10 cellular contexts compared by ENCODE assay signal in genomic region chr2:191866195-191866594, GRCh38. TPM values are rescaled to one million over a fixed set of nuclear protein-coding genes. Genes with fewer than 3 reads are reported as not detected.
A peak's percentile ranks its signal among the peaks of the same experiment; 100 is the strongest.
DNase-seq lines count a peak whose midpoint lies in the region; ATAC-seq and TF ChIP-seq lines count a peak whose summit lies in the region.
"Had no signal": no experiment of that assay in that cellular context is flagged by ENCODE, and none has a peak within 500 bp of the region (broad histone marks: within the 10 kb centered on the region; RNA-seq: fewer than 3 reads in every experiment).

No MANE protein-coding gene starts in this region.

- no peak overlapping the region for H3K4me3 Mint-ChIP-seq in stimulated activated naive B cell treated with anti-CD40 and anti-IgM and Interleukin-4, amounts not matched to agents 10 μg/mL and 1 μg/mL and 100 μg/mL, for 72 hours

- ATAC-seq in foreskin keratinocyte, result no peak
- ATAC-seq in stimulated activated naive B cell treated with anti-CD40 and anti-IgM and Interleukin-4, amounts not matched to agents 10 μg/mL and 1 μg/mL and 100 μg/mL, for 72 hours (replicated peaks), result no peak

- H3K36me3 Mint-ChIP-seq in stimulated activated naive B cell treated with anti-CD40 and anti-IgM and Interleukin-4, amounts not matched to agents 10 μg/mL and 1 μg/mL and 100 μg/mL, for 72 hours, result no peaks in the 10 kb centered on the region

- no peak for TF ChIP-seq EP300 in suprapubic skin (IDR thresholded peaks at IDR 0.05)

- H3K9ac ChIP-seq in mucosa of rectum (ENCODE audit: low read depth in 1 of 2, low read length in 2 of 2), result no peak overlapping the region

- peaks cover 18% of the 10 kb centered on the region; the same call in 1 of the 2 replicates for H3F3A ChIP-seq in PC-9 (ENCODE audit: insufficient read depth, low read depth)

- POLR2A ChIA-PET in PC-9 (lab: Charles Lee; ENCODE audit: unreplicated experiment), result no interaction called here

- TF ChIP-seq CTCF in PC-9 (conservative IDR thresholded peaks at IDR 0.05) (no peak), dorsolateral prefrontal cortex (IDR thresholded peaks at IDR 0.05 in 54 of 56, conservative IDR thresholded peaks at IDR 0.05 in 2 of 56; ENCODE audit: low read depth in 1 of 56, partially characterized antibody in 56 of 56) (peak in 2 of 56 donors; percentile 10 to 12), suprapubic skin (IDR thresholded peaks at IDR 0.05) (no peak), foreskin keratinocyte (conservative IDR thresholded peaks at IDR 0.05) (no peak)

- no peaks in the 10 kb centered on the region for H3K27me3 Mint-ChIP-seq in stimulated activated naive B cell treated with anti-CD40 and anti-IgM and Interleukin-4, amounts not matched to agents 10 μg/mL and 1 μg/mL and 100 μg/mL, for 72 hours

- peak overlapping the region; percentile 96 for H3K27ac ChIP-seq in PC-9
- H3K27ac ChIP-seq in dorsolateral prefrontal cortex, result peak overlapping the region in 34 of 59 donors; percentile 0 to 68 (median 30)
- H3K27ac ChIP-seq in mucosa of rectum (ENCODE audit: low read depth in 2 of 2, low read length in 2 of 2), result peak overlapping the region; percentile 43 to 65
- peak overlapping the region; percentile 78 for H3K27ac ChIP-seq in suprapubic skin
- no peak overlapping the region for H3K27ac ChIP-seq in foreskin keratinocyte

- H3K4me3 ChIP-seq in PC-9 (no peak overlapping the region), dorsolateral prefrontal cortex (no peak overlapping the region), mucosa of rectum (ENCODE audit: low read length in 2 of 2) (no peak overlapping the region), suprapubic skin (no peak overlapping the region)

- no peaks in the 10 kb centered on the region for H3K27me3 ChIP-seq in PC-9 (ENCODE audit: insufficient read depth, low read depth)
- no peaks in the 10 kb centered on the region for H3K27me3 ChIP-seq in dorsolateral prefrontal cortex
- no peaks in the 10 kb centered on the region for H3K27me3 ChIP-seq in mucosa of rectum (ENCODE audit: control insufficient read depth in 2 of 2, insufficient read depth in 2 of 2, low read length in 2 of 2)
- H3K27me3 ChIP-seq in suprapubic skin, result no peaks in the 10 kb centered on the region
- no peaks in the 10 kb centered on the region for H3K27me3 ChIP-seq in foreskin keratinocyte

- no peaks in the 10 kb centered on the region for H3K79me2 ChIP-seq in PC-9 (ENCODE audit: low read depth)

- DNase-seq in PC-9 (no peak), dorsolateral prefrontal cortex (no peak), suprapubic skin (ENCODE audit: low spot score in 2 of 2) (no peak), foreskin keratinocyte (no peak), OCI-M2 (lab: John Stamatoyannopoulos, UW; ENCODE audit: unreplicated experiment) (no peak)
- no peak for DNase-seq in activated naive CD4-positive, alpha-beta T cell treated with anti-CD3 and anti-CD28 coated beads, Interleukin-2, amount 50 U/mL, for 16 hours
- DNase-seq in stimulated activated naive B cell treated with anti-CD40 and anti-IgM and Interleukin-4, amounts not matched to agents 10 μg/mL and 1 μg/mL and 100 μg/mL, for 72 hours, result no peak
- DNase-seq: NCI-H345, SIG-M5 had no signal

- H3K4me1 Mint-ChIP-seq in stimulated activated naive B cell treated with anti-CD40 and anti-IgM and Interleukin-4, amounts not matched to agents 10 μg/mL and 1 μg/mL and 100 μg/mL, for 72 hours, result peaks cover 2 to 6% of the 10 kb centered on the region in 2 donors

- no TSS peak for BruUV-seq in PC-9 (replicated peaks; lab: Mats Ljungman, UMichigan)

- H2AFZ ChIP-seq in PC-9, result 0 out of 2 replicates have a peak overlapping the region, but pooled peaks have one; percentile 58

- peaks cover 0 to 2% of the 10 kb centered on the region in 2 donors for H3K9me3 Mint-ChIP-seq in stimulated activated naive B cell treated with anti-CD40 and anti-IgM and Interleukin-4, amounts not matched to agents 10 μg/mL and 1 μg/mL and 100 μg/mL, for 72 hours

- 74% methylated on average over 5 of the region's 5 CpGs for WGBS in suprapubic skin

- intact Hi-C loops in PC-9 (cut with micrococcal nuclease; ENCODE audit: unreplicated experiment), result loop anchor here (5.0 kb wide), 2 partner anchors 61 to 229 kb away; no protein-coding TSS in a partner anchor
- intact Hi-C loops in dorsolateral prefrontal cortex (cut with DNase I), result loop anchor here (2.0 to 10.0 kb wide), 4 partner anchors 49 to 329 kb away; partner anchors contain the start of gene TMEFF2 (in 1 of the 2)

- H3K4me1 ChIP-seq in PC-9 (replicated peaks; ENCODE audit: insufficient read depth), result peaks cover 24% of the 10 kb centered on the region
- peaks cover 4 to 16% of the 10 kb centered on the region in 2 donors for H3K4me1 ChIP-seq in mucosa of rectum (ENCODE audit: control insufficient read depth in 2 of 2, insufficient read depth in 2 of 2, low read length in 2 of 2)
- peaks cover 32% of the 10 kb centered on the region for H3K4me1 ChIP-seq in suprapubic skin
- peaks cover 23% of the 10 kb centered on the region for H3K4me1 ChIP-seq in foreskin keratinocyte

- H3K9me3 ChIP-seq in PC-9 (ENCODE audit: insufficient read depth, low read depth) (peaks cover 5% of the 10 kb centered on the region; the same call in 1 of the 2 replicates), mucosa of rectum (ENCODE audit: control insufficient read depth in 2 of 2, low read length in 2 of 2) (no peaks in the 10 kb centered on the region), suprapubic skin (no peaks in the 10 kb centered on the region)

- no peaks in the 10 kb centered on the region for H4K20me1 ChIP-seq in PC-9 (ENCODE audit: insufficient read depth)

- TF ChIP-seq POLR2A in suprapubic skin (IDR thresholded peaks at IDR 0.05), result no peak

- no peak overlapping the region for H3K27ac Mint-ChIP-seq in stimulated activated naive B cell treated with anti-CD40 and anti-IgM and Interleukin-4, amounts not matched to agents 10 μg/mL and 1 μg/mL and 100 μg/mL, for 72 hours

- CTCF ChIA-PET in PC-9 (lab: Charles Lee), result no interaction called here

- H3K4me2 ChIP-seq in PC-9, result peak overlapping the region; percentile 48

- no peaks in the 10 kb centered on the region for H3K9me2 ChIP-seq in PC-9 (ENCODE audit: insufficient read depth)

- H3K36me3 ChIP-seq in PC-9 (ENCODE audit: low read depth), result no peaks in the 10 kb centered on the region
- H3K36me3 ChIP-seq in mucosa of rectum (ENCODE audit: control insufficient read depth in 2 of 2, insufficient read depth in 2 of 2, low read length in 2 of 2), result no peaks in the 10 kb centered on the region
- H3K36me3 ChIP-seq in suprapubic skin, result no peaks in the 10 kb centered on the region

RNA-seq across cellular contexts. Expression of gene CAVIN2, which starts 19.3 kb away (rescaled TPM):
- total RNA-seq in PC-9 (2021) (2.3 and 2.5 TPM in 2 replicates), dorsolateral prefrontal cortex (10 to 100 TPM in 91 of 120 experiments, 1 to 10 TPM in 29; 1.5 to 40.2 (median 14.7) TPM), suprapubic skin (10 to 100 TPM in 1 of 4 donors, 1 to 10 TPM in 3; 3.8 to 12.9 (median 6.7) TPM), foreskin keratinocyte (6.3 and 8.4 TPM in 2 replicates)
- polyA plus RNA-seq in foreskin keratinocyte, result 1.8 and 2.6 TPM in 2 replicates
